27 cellular contexts compared by ENCODE assay signal in the genomic region with DNA sequence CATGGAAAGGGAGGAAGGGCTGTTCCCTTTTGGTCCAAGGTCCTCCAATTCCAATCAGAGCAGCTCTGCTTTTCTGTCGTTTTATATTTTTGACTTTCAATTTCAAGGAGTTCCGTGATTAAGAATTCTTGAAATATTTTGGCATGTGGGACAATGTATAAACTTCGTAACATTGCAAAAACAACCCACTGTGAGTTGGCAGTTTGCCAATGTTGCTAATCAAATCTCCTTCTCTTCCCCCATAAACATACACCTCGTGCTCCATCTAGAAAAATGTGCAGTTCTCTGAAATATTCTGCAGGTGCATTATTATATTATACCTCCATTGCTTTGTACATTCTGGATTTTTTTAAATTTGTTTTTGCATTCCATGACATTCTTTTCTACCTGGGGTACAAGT. TPM values are rescaled to one million over a fixed set of nuclear protein-coding genes. Genes with fewer than 3 reads are reported as not detected.
"Had no signal": no experiment of that assay in that cellular context is flagged by ENCODE, and none has a peak within 500 bp of the region (broad histone marks: within the 10 kb centered on the region; RNA-seq: fewer than 3 reads in every experiment).

No MANE protein-coding gene starts in this region.

- H3K27me3 ChIP-seq: gastrocnemius medialis, neutrophil, ovary, tibial artery had no signal

- H3K4me3 ChIP-seq: gastrocnemius medialis, ovary, psoas muscle, tibial artery had no signal

- H3K27me3 Mint-ChIP-seq: memory B cell had no signal

- DNase-seq: activated CD8-positive, alpha-beta memory T cell treated with anti-CD3 and anti-CD28 coated beads for 24 hours; activated CD8-positive, alpha-beta memory T cell treated with anti-CD3 and anti-CD28 coated beads, Interleukin-2, amount 50 U/mL, for 4 hours; activated naive CD4-positive, alpha-beta T cell treated with anti-CD3 and anti-CD28 coated beads for 36 hours; activated T-cell treated with anti-CD3 and anti-CD28 coated beads, Interleukin-2, amount 50 U/mL, for 48 hours; anterior cingulate cortex; central memory CD4-positive, alpha-beta T cell; dorsolateral prefrontal cortex; effector memory CD8-positive, alpha-beta T cell; gastrocnemius medialis; hypothalamus; ovary; psoas muscle; right cardiac atrium; stimulated activated CD4-positive, alpha-beta T cell treated with anti-CD3 and anti-CD28 coated beads, Interleukin-1b, Interleukin-23, amount 100 ng/mL, for 48 hours; substantia nigra; T1000; tibial artery had no signal

- H3K9me3 ChIP-seq: gastrocnemius medialis, neutrophil, ovary had no signal

- H3K27ac Mint-ChIP-seq: activated naive CD4-positive, alpha-beta T cell treated with anti-CD3 and anti-CD28 coated beads for 36 hours; effector memory CD8-positive, alpha-beta T cell; memory B cell; nephron; stimulated activated naive CD8-positive, alpha-beta T cell treated with anti-CD3 and anti-CD28 coated beads, Interleukin-15, Interleukin-2, amounts not matched to agents 100 ng/mL and 50 ng/mL, for 24 hours; T-helper 1 cell treated with Interleukin-12 subunit alpha and Interleukin-12 subunit beta and Interleukin-4 antibody, amounts not matched to agents 30 μg/mL and 1 μg/mL, for 36 hours; WTC11 had no signal

- H3K4me1 ChIP-seq: gastrocnemius medialis, psoas muscle had no signal

- H3K36me3 Mint-ChIP-seq: memory B cell had no signal

- H3K27ac ChIP-seq: dorsolateral prefrontal cortex, gastrocnemius medialis, neutrophil, ovary, psoas muscle, tibial artery had no signal

- H3K36me3 ChIP-seq: gastrocnemius medialis, neutrophil, ovary, tibial artery had no signal

- ATAC-seq: effector memory CD8-positive, alpha-beta T cell; esophagus mucosa; gastrocnemius medialis; psoas muscle; right cardiac atrium had no signal

- H3K9me3 Mint-ChIP-seq: effector memory CD8-positive, alpha-beta T cell; memory B cell had no signal

- H3K4me1 Mint-ChIP-seq: memory B cell, nephron had no signal

- H3K4me3 Mint-ChIP-seq: activated naive CD4-positive, alpha-beta T cell treated with anti-CD3 and anti-CD28 coated beads for 36 hours; effector memory CD8-positive, alpha-beta T cell; memory B cell; nephron; stimulated activated naive CD8-positive, alpha-beta T cell treated with anti-CD3 and anti-CD28 coated beads, Interleukin-15, Interleukin-2, amounts not matched to agents 100 ng/mL and 50 ng/mL, for 24 hours; T-helper 1 cell treated with Interleukin-12 subunit alpha and Interleukin-12 subunit beta and Interleukin-4 antibody, amounts not matched to agents 30 μg/mL and 1 μg/mL, for 36 hours; WTC11 had no signal

RNA-seq across cellular contexts. Expression of gene POU6F2, which starts 49.8 kb away (rescaled TPM):
- total RNA-seq: activated naive CD4-positive, alpha-beta T cell treated with anti-CD3 and anti-CD28 coated beads for 36 hours; gastrocnemius medialis; mononuclear cell; psoas muscle; skeletal muscle tissue had no signal
- polyA plus RNA-seq: endothelial cell of umbilical vein had no signal
